ENCODE assay signal across 5 cellular contexts in genomic region chr6:132534546-132534945, GRCh38. TPM values are rescaled to one million over a fixed set of nuclear protein-coding genes. Genes with fewer than 3 reads are reported as not detected.
"Had no signal": no experiment of that assay in that cellular context is flagged by ENCODE, and none has a peak within 500 bp of the region (broad histone marks: within the 10 kb centered on the region; RNA-seq: fewer than 3 reads in every experiment).

No MANE protein-coding gene starts in this region.

RNA-seq across cellular contexts. Expression of gene TAAR9, which starts 3.5 kb away (rescaled TPM):
- total RNA-seq: HT-29, HT1080, IMR-90, K562 had no signal
- polyA plus RNA-seq: IgD-negative memory B cell, IMR-90, K562 had no signal

RNA-seq across cellular contexts. Expression of gene TAAR8, which starts 17.9 kb away (rescaled TPM):
- total RNA-seq: HT-29, HT1080, IMR-90, K562 had no signal
- polyA plus RNA-seq: IgD-negative memory B cell, IMR-90, K562 had no signal

RNA-seq across cellular contexts. Expression of gene TAAR6, which starts 35.6 kb away (rescaled TPM):
- total RNA-seq: HT-29, HT1080, IMR-90, K562 had no signal
- polyA plus RNA-seq: IgD-negative memory B cell, IMR-90, K562 had no signal

RNA-seq across cellular contexts. Expression of gene TAAR5, which starts 55.0 kb away (rescaled TPM):
- total RNA-seq: HT-29, HT1080, IMR-90, K562 had no signal
- polyA plus RNA-seq: IgD-negative memory B cell, IMR-90, K562 had no signal
